ENCODE assay signal across 24 cellular contexts in genomic region chr4:90852232-90852631, GRCh38.
DNase-seq lines count a peak whose midpoint lies in the region; ATAC-seq and TF ChIP-seq lines count a peak whose summit lies in the region.
"Had no signal": no experiment of that assay in that cellular context is flagged by ENCODE, and none has a peak within 500 bp of the region (broad histone marks: within the 10 kb centered on the region; RNA-seq: fewer than 3 reads in every experiment).

No MANE protein-coding gene starts in this region.

- H3K4me3 ChIP-seq in WERI-Rb-1 (ENCODE audit: low read depth, low read length) (no peak overlapping the region), neuronal stem cell (ENCODE audit: low read length in 2 of 2) (no peak overlapping the region)
- H3K4me3 ChIP-seq in CD4-positive, alpha-beta memory T cell (ENCODE audit: low read length in 2 of 2): no peak overlapping the region
- H3K4me3 ChIP-seq: esophagus muscularis mucosa, gastrocnemius medialis, thoracic aorta had no signal

- H3K18ac ChIP-seq in neuronal stem cell (ENCODE audit: low read length): no peak overlapping the region

- no peak overlapping the region for H3K9ac ChIP-seq in neuronal stem cell (ENCODE audit: low read depth, low read length, poor library complexity)

- no peak overlapping the region for H3K27ac Mint-ChIP-seq in CD4-positive, alpha-beta memory T cell
- H3K27ac Mint-ChIP-seq: activated B cell treated with CpG ODN at 0.5 μM for 24 hours; activated naive CD8-positive, alpha-beta T cell treated with anti-CD3 and anti-CD28 coated beads, Interleukin-2, amount 10 ng/mL, durations not matched to agents 7 days and 5 days; stimulated activated naive B cell treated with anti-CD40 and anti-IgM and Interleukin-4, amounts not matched to agents 10 μg/mL and 1 μg/mL and 100 μg/mL, for 72 hours had no signal

- peak overlapping the region; percentile 18 for H2AFZ ChIP-seq in neuronal stem cell (ENCODE audit: low read length)

- no peak overlapping the region for H2BK120ac ChIP-seq in neuronal stem cell (ENCODE audit: low read depth, low read length)

- DNase-seq in WERI-Rb-1 (peak; percentile 21), iPS-NIHi7 (ENCODE audit: extremely low spot score) (peak; percentile 27), neuronal stem cell (ENCODE audit: low spot score) (no peak), NCI-H524 (lab: John Stamatoyannopoulos, UW) (no peak), mucosa of gallbladder (ENCODE audit: low spot score) (no peak)
- no peak for DNase-seq in CD4-positive, alpha-beta memory T cell
- DNase-seq in effector CD8-positive, alpha-beta T cell (lab: John Stamatoyannopoulos, UW): no peak
- DNase-seq: activated B cell treated with CpG ODN at 0.5 μM for 24 hours; activated CD4-positive, alpha-beta T cell treated with anti-CD3 and anti-CD28 coated beads, Interleukin-2, amount 50 U/mL, for 4 hours; activated CD8-positive, alpha-beta memory T cell treated with anti-CD3 and anti-CD28 coated beads, Interleukin-2, amount 50 U/mL, for 48 hours; activated naive CD8-positive, alpha-beta T cell treated with anti-CD3 and anti-CD28 coated beads, Interleukin-2, amount 10 ng/mL, durations not matched to agents 7 days and 5 days; DMS153; effector memory CD4-positive, alpha-beta T cell; gastrocnemius medialis; Karpas-422; NCI-H1092; NCI-H2081 treated with DMSO at 0.1 percent for 48 hours; stimulated activated CD4-positive, alpha-beta T cell treated with anti-CD3 and anti-CD28 coated beads, Interleukin-2, amount 100 ng/mL, for 48 hours; stimulated activated naive B cell treated with anti-CD40 and anti-IgM and Interleukin-4, amounts not matched to agents 10 μg/mL and 1 μg/mL and 100 μg/mL, for 72 hours had no signal

- no peak overlapping the region for H4K8ac ChIP-seq in neuronal stem cell (ENCODE audit: low read depth, low read length)

- no peak for TF ChIP-seq CTCF in WERI-Rb-1 (IDR thresholded peaks at IDR 0.05; ENCODE audit: low read depth, low read length)

- H3K23ac ChIP-seq in neuronal stem cell (ENCODE audit: low read depth, low read length, poor library complexity): no peak overlapping the region

- H3K27me3 Mint-ChIP-seq in CD4-positive, alpha-beta memory T cell: no peaks in the 10 kb centered on the region
- H3K27me3 Mint-ChIP-seq: activated B cell treated with CpG ODN at 0.5 μM for 24 hours; activated naive CD8-positive, alpha-beta T cell treated with anti-CD3 and anti-CD28 coated beads, Interleukin-2, amount 10 ng/mL, durations not matched to agents 7 days and 5 days; stimulated activated naive B cell treated with anti-CD40 and anti-IgM and Interleukin-4, amounts not matched to agents 10 μg/mL and 1 μg/mL and 100 μg/mL, for 72 hours had no signal

- no CpG with 5 or more reads among the region's 4 CpGs for WGBS in neuronal stem cell (ENCODE audit: extremely low coverage in 2 of 2, insufficient read length in 2 of 2, insufficient replicate concordance in 1 of 2), 2 donors

- H3K36me3 Mint-ChIP-seq in CD4-positive, alpha-beta memory T cell: no peaks in the 10 kb centered on the region
- H3K36me3 Mint-ChIP-seq: activated naive CD8-positive, alpha-beta T cell treated with anti-CD3 and anti-CD28 coated beads, Interleukin-2, amount 10 ng/mL, durations not matched to agents 7 days and 5 days had no signal

- ATAC-seq in GM18511 (IDR thresholded peaks at IDR 0.05; ENCODE audit: unreplicated experiment): peak; percentile 47
- ATAC-seq: gastrocnemius medialis; left lobe of liver; stimulated activated naive B cell treated with anti-CD40 and anti-IgM and Interleukin-4, amounts not matched to agents 10 μg/mL and 1 μg/mL and 100 μg/mL, for 72 hours had no signal

- no peak overlapping the region for H3K4ac ChIP-seq in neuronal stem cell (ENCODE audit: low read length)

- no peak overlapping the region for H3K4me2 ChIP-seq in neuronal stem cell (ENCODE audit: insufficient read depth, low read length, poor library complexity, severe bottlenecking)

- H3K9me3 ChIP-seq in WERI-Rb-1 (ENCODE audit: severe bottlenecking) (no peaks in the 10 kb centered on the region), neuronal stem cell (replicated peaks in 1 of 2; ENCODE audit: control insufficient read depth in 2 of 2, insufficient read depth in 1 of 2, low read depth in 1 of 2, low read length in 2 of 2) (no peaks in the 10 kb centered on the region)
- H3K9me3 ChIP-seq in CD4-positive, alpha-beta memory T cell (ENCODE audit: control insufficient read depth in 1 of 2, low read length in 2 of 2): no peaks in the 10 kb centered on the region
- H3K9me3 ChIP-seq: esophagus muscularis mucosa, gastrocnemius medialis, thoracic aorta had no signal

- intact Hi-C loops in CD4-positive, alpha-beta memory T cell (cut with micrococcal nuclease): no loop called here

- H2BK15ac ChIP-seq in neuronal stem cell (ENCODE audit: low read length): no peak overlapping the region

- H3K14ac ChIP-seq in neuronal stem cell (ENCODE audit: low read length): no peak overlapping the region

- H4K91ac ChIP-seq in neuronal stem cell (ENCODE audit: low read depth, low read length, poor library complexity): no peak overlapping the region

- POLR2A ChIA-PET in CD4-positive, alpha-beta memory T cell (lab: Charles Lee; ENCODE audit: partially characterized antibody): no interaction called here

- H2BK12ac ChIP-seq in neuronal stem cell (ENCODE audit: low read length): no peak overlapping the region

- no peaks in the 10 kb centered on the region for H3K79me1 ChIP-seq in neuronal stem cell (ENCODE audit: low read depth, low read length)

- H3K36me3 ChIP-seq in WERI-Rb-1: no peaks in the 10 kb centered on the region
- no peaks in the 10 kb centered on the region for H3K36me3 ChIP-seq in neuronal stem cell (replicated peaks in 1 of 2; ENCODE audit: control insufficient read depth in 2 of 2, insufficient read depth in 2 of 2, low read length in 2 of 2)
- H3K36me3 ChIP-seq in CD4-positive, alpha-beta memory T cell (ENCODE audit: insufficient read depth, low read length): no peaks in the 10 kb centered on the region
- H3K36me3 ChIP-seq: esophagus muscularis mucosa, gastrocnemius medialis, thoracic aorta had no signal

- H3K4me1 ChIP-seq in neuronal stem cell (ENCODE audit: control insufficient read depth in 2 of 2, insufficient read depth in 1 of 2, low read depth in 1 of 2, low read length in 2 of 2): peaks cover 0 to under 1% of the 10 kb centered on the region in 2 donors
- no peaks in the 10 kb centered on the region for H3K4me1 ChIP-seq in CD4-positive, alpha-beta memory T cell (ENCODE audit: insufficient read depth, low read length)
- H3K4me1 ChIP-seq: esophagus muscularis mucosa, gastrocnemius medialis had no signal

- peaks cover 0 to 11% (median 3%) of the 10 kb centered on the region in 8 donors for H3K9me3 Mint-ChIP-seq in CD4-positive, alpha-beta memory T cell
- H3K9me3 Mint-ChIP-seq: neural crest cell had no signal

- H2AK5ac ChIP-seq in neuronal stem cell (ENCODE audit: low read depth, low read length): no peak overlapping the region

- H3K27ac ChIP-seq in WERI-Rb-1: no peak overlapping the region
- H3K27ac ChIP-seq in neuronal stem cell (replicated peaks; ENCODE audit: low read length): no peak overlapping the region
- no peak overlapping the region for H3K27ac ChIP-seq in CD4-positive, alpha-beta memory T cell (ENCODE audit: low read depth, low read length)
- H3K27ac ChIP-seq: esophagus muscularis mucosa, gastrocnemius medialis, thoracic aorta had no signal

- H3K27me3 ChIP-seq in WERI-Rb-1 (ENCODE audit: insufficient read depth, low read depth, severe bottlenecking) (no peaks in the 10 kb centered on the region), neuronal stem cell (ENCODE audit: control insufficient read depth in 3 of 3, insufficient read depth in 3 of 3, low read depth in 1 of 3, low read length in 3 of 3) (no peaks in the 10 kb centered on the region)
- H3K27me3 ChIP-seq in CD4-positive, alpha-beta memory T cell (ENCODE audit: insufficient read depth, low read length): no peaks in the 10 kb centered on the region
- H3K27me3 ChIP-seq: esophagus muscularis mucosa, gastrocnemius medialis had no signal

- no peak overlapping the region for H2BK5ac ChIP-seq in neuronal stem cell (ENCODE audit: low read length)

- H3K4me1 Mint-ChIP-seq in CD4-positive, alpha-beta memory T cell: no peaks in the 10 kb centered on the region
- H3K4me1 Mint-ChIP-seq: activated B cell treated with CpG ODN at 0.5 μM for 24 hours; activated naive CD8-positive, alpha-beta T cell treated with anti-CD3 and anti-CD28 coated beads, Interleukin-2, amount 10 ng/mL, durations not matched to agents 7 days and 5 days; neural crest cell; stimulated activated naive B cell treated with anti-CD40 and anti-IgM and Interleukin-4, amounts not matched to agents 10 μg/mL and 1 μg/mL and 100 μg/mL, for 72 hours had no signal

- CTCF ChIA-PET in CD4-positive, alpha-beta memory T cell (lab: Charles Lee; ENCODE audit: partially characterized antibody): no interaction called here

- H3K4me3 Mint-ChIP-seq in CD4-positive, alpha-beta memory T cell: no peak overlapping the region
- H3K4me3 Mint-ChIP-seq: activated B cell treated with CpG ODN at 0.5 μM for 24 hours; activated naive CD8-positive, alpha-beta T cell treated with anti-CD3 and anti-CD28 coated beads, Interleukin-2, amount 10 ng/mL, durations not matched to agents 7 days and 5 days; neural crest cell; stimulated activated naive B cell treated with anti-CD40 and anti-IgM and Interleukin-4, amounts not matched to agents 10 μg/mL and 1 μg/mL and 100 μg/mL, for 72 hours had no signal

Comparison
In these comparisons a context has a peak if more than half of its experiments do, and no peak if none do; other contexts are left out.
1. DNase-seq: peak in WERI-Rb-1 (single experiment) and iPS-NIHi7 (single experiment); none in neuronal stem cell (single experiment), NCI-H524 (0 of 2), CD4-positive, alpha-beta memory T cell (0 of 5), effector CD8-positive, alpha-beta T cell (single experiment) and mucosa of gallbladder (single experiment).